In the genomic region with DNA sequence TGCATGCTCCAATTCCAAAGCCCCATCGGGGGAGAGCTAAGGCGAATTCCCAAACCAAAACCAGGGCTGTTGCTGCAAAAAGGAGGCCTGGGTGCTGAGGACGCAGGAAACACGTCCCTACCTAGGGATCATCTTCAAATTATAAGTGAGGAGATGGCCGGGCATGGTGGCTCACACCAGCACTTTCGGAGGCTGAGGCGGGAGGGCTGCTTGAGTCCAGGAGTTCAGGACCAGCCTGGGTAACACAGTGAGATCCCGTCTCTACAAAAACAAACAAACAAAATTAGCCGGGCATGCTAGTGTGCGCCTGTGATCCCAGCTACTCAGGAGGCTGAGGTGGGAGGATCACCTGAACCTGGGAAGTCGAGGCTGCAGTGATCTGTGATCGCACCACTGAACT, we compare ENCODE assay signal across 30 cellular contexts.
"Had no signal": no experiment of that assay in that cellular context is flagged by ENCODE, and none has a peak within 500 bp of the region (broad histone marks: within the 10 kb centered on the region; RNA-seq: fewer than 3 reads in every experiment).

No MANE protein-coding gene starts in this region.

- H3K27ac Mint-ChIP-seq: effector memory CD8-positive, alpha-beta T cell; immature natural killer cell; naive thymus-derived CD8-positive, alpha-beta T cell; stimulated activated effector memory CD8-positive, alpha-beta T cell treated with anti-CD3 and anti-CD28 coated beads, Interleukin-12 subunit alpha, Interleukin-12 subunit beta, amount 100 ng/mL, for 72 hours had no signal

- H3K36me3 Mint-ChIP-seq: immature natural killer cell; naive thymus-derived CD8-positive, alpha-beta T cell; stimulated activated effector memory CD8-positive, alpha-beta T cell treated with anti-CD3 and anti-CD28 coated beads, Interleukin-12 subunit alpha, Interleukin-12 subunit beta, amount 100 ng/mL, for 72 hours had no signal

- H3K9me3 ChIP-seq: esophagus squamous epithelium, ovary, stomach, testis, tibial artery, upper lobe of left lung, uterus had no signal

- H3K27me3 ChIP-seq: esophagus squamous epithelium, ovary, stomach, testis, tibial artery, upper lobe of left lung, uterus had no signal

- FAIRE-seq: endometrium had no signal

- H3K27me3 Mint-ChIP-seq: naive thymus-derived CD8-positive, alpha-beta T cell had no signal

- H3K9me3 Mint-ChIP-seq: effector memory CD8-positive, alpha-beta T cell; immature natural killer cell; naive thymus-derived CD8-positive, alpha-beta T cell; nephron progenitor cell; stimulated activated effector memory CD8-positive, alpha-beta T cell treated with anti-CD3 and anti-CD28 coated beads, Interleukin-12 subunit alpha, Interleukin-12 subunit beta, amount 100 ng/mL, for 72 hours had no signal

- ATAC-seq: effector memory CD8-positive, alpha-beta T cell; left lobe of liver; naive thymus-derived CD8-positive, alpha-beta T cell; sciatic nerve had no signal

- H3K4me3 Mint-ChIP-seq: effector memory CD8-positive, alpha-beta T cell; immature natural killer cell; naive thymus-derived CD8-positive, alpha-beta T cell; nephron progenitor cell; stimulated activated effector memory CD8-positive, alpha-beta T cell treated with anti-CD3 and anti-CD28 coated beads, Interleukin-12 subunit alpha, Interleukin-12 subunit beta, amount 100 ng/mL, for 72 hours had no signal

- H3K4me1 Mint-ChIP-seq: immature natural killer cell had no signal

- H3K27ac ChIP-seq: esophagus squamous epithelium, ovary, stomach, testis, tibial artery, upper lobe of left lung, uterus had no signal

- DNase-seq: cortex of kidney; effector memory CD8-positive, alpha-beta T cell; erythroblast; esophagus squamous epithelium; foreskin melanocyte; glutamatergic neuron; hypothalamus; immature natural killer cell; islet precursor cell; mammary epithelial cell; mesendoderm; naive thymus-derived CD8-positive, alpha-beta T cell; nephron progenitor cell; occipital lobe; retina; stimulated activated CD4-positive, alpha-beta T cell treated with anti-CD3 and anti-CD28 coated beads, Interleukin-2, amount 100 ng/mL, for 24 hours; stimulated activated CD4-positive, alpha-beta T cell treated with anti-CD3 and anti-CD28 coated beads, Interleukin-4, amount 100 ng/mL, for 24 hours; stimulated activated naive CD4-positive, alpha-beta T cell treated with Interleukin-2 at 50 U/mL for 16 hours; stomach; substantia nigra; testis; tibial artery; upper lobe of left lung; uterus had no signal

- H3K4me3 ChIP-seq: esophagus squamous epithelium, ovary, smooth muscle cell, stomach, testis, tibial artery, upper lobe of left lung, uterus had no signal

- H3K36me3 ChIP-seq: ovary, uterus had no signal
